Comparison of ENCODE assay signal across 15 cellular contexts in genomic region chr5:38672059-38672791, GRCh38.
A peak's percentile ranks its signal among the peaks of the same experiment; 100 is the strongest.
DNase-seq lines count a peak whose midpoint lies in the region; ATAC-seq and TF ChIP-seq lines count a peak whose summit lies in the region.
"Had no signal": no experiment of that assay in that cellular context is flagged by ENCODE, and none has a peak within 500 bp of the region (broad histone marks: within the 10 kb centered on the region; RNA-seq: fewer than 3 reads in every experiment).

No MANE protein-coding gene starts in this region.

- H3K9me3 Mint-ChIP-seq in MCF 10A (ENCODE audit: unreplicated experiment), result peaks cover 15% of the 10 kb centered on the region
- H3K9me3 Mint-ChIP-seq: activated T-helper 2 cell treated with anti-CD3 and anti-CD28 coated beads, Interferon-gamma antibody, Interleukin-2, Interleukin-4, amounts not matched to agents 10 μg/mL and 5 μg/mL and 100 μg/mL, durations not matched to agents 14 hours and 24 hours and 36 hours had no signal

- no peak overlapping the region for H3K9ac ChIP-seq in mammary epithelial cell (ENCODE audit: insufficient read depth, low read length)
- H3K9ac ChIP-seq: KMS-11 had no signal

- no peak for TF ChIP-seq POLR2A in body of pancreas (IDR thresholded peaks at IDR 0.05)

- DNase-seq in MCF 10A (ENCODE audit: unreplicated experiment) (peak; percentile 75), mammary epithelial cell (no peak), RWPE2 (ENCODE audit: low spot score) (no peak), fibroblast of pulmonary artery (ENCODE audit: low read depth) (peak; percentile 90), aorta (no peak), body of pancreas (no peak), NCI-H2081 (lab: John Stamatoyannopoulos, UW) (no peak)
- DNase-seq: NCI-H446; pancreas; stimulated activated CD4-positive, alpha-beta T cell treated with anti-CD3 and anti-CD28 coated beads, Interleukin-4, amount 100 ng/mL, for 1 hour; stomach had no signal

- no peak overlapping the region for H3K4me2 ChIP-seq in mammary epithelial cell (ENCODE audit: insufficient read depth, low read depth, low read length)
- H3K4me2 ChIP-seq: KMS-11 had no signal

- BruUV-seq in MCF 10A (replicated peaks; lab: Mats Ljungman, UMichigan) (no TSS peak), mammary epithelial cell (replicated peaks; lab: Mats Ljungman, UMichigan) (no TSS peak)

- H3K9me3 ChIP-seq in mammary epithelial cell (replicated peaks; ENCODE audit: insufficient read depth, low read length), result no peaks in the 10 kb centered on the region
- H3K9me3 ChIP-seq in RWPE2 (ENCODE audit: severe bottlenecking), result no peaks in the 10 kb centered on the region
- no peaks in the 10 kb centered on the region for H3K9me3 ChIP-seq in aorta (ENCODE audit: control insufficient read depth, low read length)
- no peaks in the 10 kb centered on the region for H3K9me3 ChIP-seq in body of pancreas
- H3K9me3 ChIP-seq: pancreas, stomach had no signal

- no peak overlapping the region for H2AFZ ChIP-seq in mammary epithelial cell (ENCODE audit: low read depth, low read length)

- H3K4me1 Mint-ChIP-seq in MCF 10A (ENCODE audit: insufficient read depth, unreplicated experiment), result peaks cover 37% of the 10 kb centered on the region

- 78% methylated on average over 4 of the region's 5 CpGs for WGBS in mammary epithelial cell (ENCODE audit: low coverage, missing lambda C conversion rate)
- WGBS in aorta, 2 donors, result 64 to 66% methylated on average over 5 of the region's 5 CpGs
- WGBS in body of pancreas, 2 donors, result 71 to 79% methylated on average over 5 of the region's 5 CpGs

- CTCF ChIA-PET in MCF 10A (lab: Yijun Ruan, JAX), result interaction anchor here (0.7 kb wide), 1 partner anchor 1383 kb away, joined by 3 read pairs; no protein-coding TSS in a partner anchor
- CTCF ChIA-PET in mammary epithelial cell (lab: Charles Lee; ENCODE audit: low non-redundant PET), result no interaction called here

- intact Hi-C loops in MCF 10A (cut with micrococcal nuclease) (loop anchor here (5.0 kb wide), 1 partner anchor 250 kb away; no protein-coding TSS in a partner anchor), mammary epithelial cell (cut with micrococcal nuclease) (loop anchor here (5.0 kb wide), 1 partner anchor 135 kb away; no protein-coding TSS in a partner anchor), aorta (cut with DNase I) (no loop called here), body of pancreas (cut with DNase I) (loop anchor here (5.0 kb wide), 1 partner anchor 225 kb away; no protein-coding TSS in a partner anchor)

- H3K4me1 ChIP-seq in mammary epithelial cell (ENCODE audit: insufficient read depth, low read length) (no peaks in the 10 kb centered on the region), RWPE2 (ENCODE audit: insufficient read depth, poor library complexity, severe bottlenecking) (no peaks in the 10 kb centered on the region), aorta (ENCODE audit: control insufficient read depth in 1 of 2, insufficient read depth in 2 of 2, low read length in 2 of 2) (no peaks in the 10 kb centered on the region), body of pancreas (peaks cover 12% of the 10 kb centered on the region)
- H3K4me1 ChIP-seq: pancreas had no signal

- no peak overlapping the region for H3K4me3 Mint-ChIP-seq in MCF 10A (ENCODE audit: unreplicated experiment)

- dilution Hi-C loops in mammary epithelial cell (cut with HindIII; ENCODE audit: low sequenced_read_pairs), result no loop called here

- H3K79me2 ChIP-seq in mammary epithelial cell (ENCODE audit: insufficient read depth, low read length), result no peaks in the 10 kb centered on the region

- no peaks in the 10 kb centered on the region for H3K27me3 ChIP-seq in mammary epithelial cell (ENCODE audit: insufficient read depth, low read length)
- no peaks in the 10 kb centered on the region for H3K27me3 ChIP-seq in RWPE2 (ENCODE audit: insufficient read depth, poor library complexity, severe bottlenecking)
- no peaks in the 10 kb centered on the region for H3K27me3 ChIP-seq in aorta (ENCODE audit: control insufficient read depth in 1 of 2, insufficient read depth in 2 of 2, low read length in 1 of 2)
- H3K27me3 ChIP-seq in body of pancreas, result no peaks in the 10 kb centered on the region
- H3K27me3 ChIP-seq: pancreas, stomach had no signal

- no peaks in the 10 kb centered on the region for H3K27me3 Mint-ChIP-seq in MCF 10A (ENCODE audit: insufficient read depth, unreplicated experiment)

- no peaks in the 10 kb centered on the region for H3K36me3 Mint-ChIP-seq in MCF 10A (ENCODE audit: insufficient read depth, unreplicated experiment)

- TF ChIP-seq CTCF in MCF 10A (IDR thresholded peaks at IDR 0.05; ENCODE audit: unreplicated experiment) (no peak), mammary epithelial cell (conservative IDR thresholded peaks at IDR 0.05 in 1 of 2, IDR thresholded peaks at IDR 0.05 in 1 of 2; ENCODE audit: extremely low read depth in 1 of 2, insufficient read depth in 1 of 2, low read depth in 1 of 2, low read length in 2 of 2) (no peak), RWPE2 (IDR thresholded peaks at IDR 0.05; ENCODE audit: poor library complexity, severe bottlenecking) (no peak), fibroblast of pulmonary artery (IDR thresholded peaks at IDR 0.05; ENCODE audit: low read length, missing control alignments) (no peak), body of pancreas (IDR thresholded peaks at IDR 0.05) (no peak)

- no peaks in the 10 kb centered on the region for H3K36me3 ChIP-seq in mammary epithelial cell (ENCODE audit: insufficient read depth, low read length)
- H3K36me3 ChIP-seq in RWPE2 (ENCODE audit: low read depth), result no peaks in the 10 kb centered on the region
- H3K36me3 ChIP-seq in aorta (ENCODE audit: control insufficient read depth in 1 of 2, insufficient read depth in 2 of 2, low read length in 1 of 2), result no peaks in the 10 kb centered on the region
- no peaks in the 10 kb centered on the region for H3K36me3 ChIP-seq in body of pancreas (replicated peaks in 1 of 2; ENCODE audit: insufficient read depth in 1 of 2, low read depth in 2 of 2)
- H3K36me3 ChIP-seq: pancreas, stomach had no signal

- H3K4me3 ChIP-seq in mammary epithelial cell (replicated peaks in 1 of 3; ENCODE audit: insufficient read depth in 1 of 3, low read depth in 2 of 3, low read length in 3 of 3) (no peak overlapping the region), RWPE2 (ENCODE audit: severe bottlenecking) (no peak overlapping the region), fibroblast of pulmonary artery (replicated peaks; ENCODE audit: low read depth, low read length) (no peak overlapping the region), aorta (ENCODE audit: low read length in 2 of 2) (no peak overlapping the region), body of pancreas (no peak overlapping the region)
- H3K4me3 ChIP-seq: pancreas, SK-N-MC, stomach had no signal

- H3K27ac Mint-ChIP-seq in MCF 10A (ENCODE audit: low read depth, unreplicated experiment), result peak overlapping the region; percentile 53
- H3K27ac Mint-ChIP-seq: activated T-helper 2 cell treated with anti-CD3 and anti-CD28 coated beads, Interferon-gamma antibody, Interleukin-2, Interleukin-4, amounts not matched to agents 10 μg/mL and 5 μg/mL and 100 μg/mL, durations not matched to agents 14 hours and 24 hours and 36 hours had no signal

- H3K27ac ChIP-seq in mammary epithelial cell (ENCODE audit: insufficient read depth, low read depth, low read length), result no peak overlapping the region
- H3K27ac ChIP-seq in RWPE2 (ENCODE audit: poor library complexity, severe bottlenecking), result no peak overlapping the region
- no peak overlapping the region for H3K27ac ChIP-seq in aorta (ENCODE audit: low read depth in 1 of 2, low read length in 2 of 2)
- H3K27ac ChIP-seq in body of pancreas, result no peak overlapping the region
- H3K27ac ChIP-seq: KMS-11, pancreas, SK-N-MC, stomach had no signal

- ATAC-seq in RWPE2 (ENCODE audit: low read depth) (peak; percentile 80), aorta (ENCODE audit: low FRiP score) (peak; percentile 44), body of pancreas (no peak), HG03460 (IDR thresholded peaks at IDR 0.05; ENCODE audit: unreplicated experiment) (no peak)

- POLR2A ChIA-PET in MCF 10A (lab: Yijun Ruan, JAX), result interaction anchor here (0.6 kb wide), 2 partner anchors 229 to 1991 kb away, joined by 3 read pairs; no protein-coding TSS in a partner anchor

- H4K20me1 ChIP-seq in mammary epithelial cell (ENCODE audit: insufficient read depth, low read length), result no peaks in the 10 kb centered on the region

- in situ Hi-C loops in mammary epithelial cell (cut with MboI; ENCODE audit: low sequenced_read_pairs in 2 of 2), result no loop called here

Comparison
In these comparisons a context has a peak if more than half of its experiments do, and no peak if none do; other contexts are left out.
1. DNase-seq: peak in MCF 10A (single experiment) and fibroblast of pulmonary artery (single experiment); none in mammary epithelial cell (single experiment), RWPE2 (single experiment), aorta (0 of 2), body of pancreas (0 of 4) and NCI-H2081 (0 of 2).
2. ATAC-seq: peak in RWPE2 (single experiment) and aorta (single experiment); none in body of pancreas (single experiment) and HG03460 (single experiment).
3. intact Hi-C loops: an anchor here in MCF 10A (5.0 kb wide), mammary epithelial cell (5.0 kb wide) and body of pancreas (5.0 kb wide); none called in aorta.